Comparison of ENCODE assay signal across 10 cellular contexts in the genomic region with DNA sequence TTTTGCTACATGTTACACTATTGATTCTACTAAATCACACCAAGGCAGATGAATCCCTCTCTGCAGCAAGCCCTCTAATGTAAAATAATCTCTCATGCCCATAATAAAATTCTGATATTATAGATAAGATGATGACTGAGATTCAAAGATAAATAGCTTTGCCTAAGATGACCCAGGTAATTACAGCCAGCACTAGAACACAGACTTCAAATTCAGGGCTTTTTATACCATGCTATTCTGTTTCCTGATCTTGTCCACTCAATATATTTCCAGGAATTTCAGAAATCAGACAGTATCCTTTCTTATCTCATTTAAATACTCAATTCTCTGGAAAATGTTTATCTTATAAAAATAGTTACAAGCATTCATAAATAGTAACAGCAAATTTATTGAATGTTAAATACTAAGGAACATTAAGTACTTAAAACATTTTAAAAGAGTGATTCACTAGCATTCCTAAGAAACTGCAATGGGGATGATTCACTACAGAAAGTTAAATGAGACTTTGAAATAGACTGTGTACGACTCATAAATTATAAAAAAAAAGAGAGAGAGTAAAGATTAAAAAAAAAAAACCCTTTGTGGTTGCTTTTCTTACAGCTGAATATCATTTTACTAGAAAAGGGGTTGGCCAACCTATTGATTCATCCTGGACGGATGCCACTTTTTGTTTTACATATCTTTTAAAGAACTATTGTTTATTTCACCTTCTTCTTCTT. TPM values are rescaled to one million over a fixed set of nuclear protein-coding genes. Genes with fewer than 3 reads are reported as not detected.
A peak's percentile ranks its signal among the peaks of the same experiment; 100 is the strongest.
DNase-seq lines count a peak whose midpoint lies in the region; ATAC-seq and TF ChIP-seq lines count a peak whose summit lies in the region.
"Had no signal": no experiment of that assay in that cellular context is flagged by ENCODE, and none has a peak within 500 bp of the region (broad histone marks: within the 10 kb centered on the region; RNA-seq: fewer than 3 reads in every experiment).

No MANE protein-coding gene starts in this region.

- H3K27me3 Mint-ChIP-seq in activated CD8-positive, alpha-beta T cell treated with anti-CD3 and anti-CD28 coated beads for 36 hours = peaks cover 7% of the 10 kb centered on the region
- H3K27me3 Mint-ChIP-seq in activated CD8-positive, alpha-beta T cell treated with anti-CD3 and anti-CD28 coated beads, Interleukin-2, amount 10 ng/mL, durations not matched to agents 7 days and 5 days (ENCODE audit: low read depth) = no peaks in the 10 kb centered on the region
- no peaks in the 10 kb centered on the region for H3K27me3 Mint-ChIP-seq in stimulated activated naive CD8-positive, alpha-beta T cell treated with anti-CD3 and anti-CD28 coated beads, Interleukin-15, Interleukin-2, amounts not matched to agents 100 ng/mL and 50 ng/mL, for 24 hours

- H3K36me3 Mint-ChIP-seq in activated CD8-positive, alpha-beta T cell treated with anti-CD3 and anti-CD28 coated beads for 36 hours (ENCODE audit: low read depth) = no peaks in the 10 kb centered on the region
- H3K36me3 Mint-ChIP-seq in activated CD8-positive, alpha-beta T cell treated with anti-CD3 and anti-CD28 coated beads, Interleukin-2, amount 10 ng/mL, durations not matched to agents 7 days and 5 days (ENCODE audit: low read depth) = no peaks in the 10 kb centered on the region
- H3K36me3 Mint-ChIP-seq in stimulated activated naive CD8-positive, alpha-beta T cell treated with anti-CD3 and anti-CD28 coated beads, Interleukin-15, Interleukin-2, amounts not matched to agents 100 ng/mL and 50 ng/mL, for 24 hours (ENCODE audit: low read depth) = no peaks in the 10 kb centered on the region

- no peaks in the 10 kb centered on the region for H3K36me3 ChIP-seq in H7 (replicated peaks; ENCODE audit: control insufficient read depth, insufficient read depth, low read length)
- H3K36me3 ChIP-seq: BLaER1 had no signal

- no peak overlapping the region for H3K4me3 Mint-ChIP-seq in activated CD8-positive, alpha-beta T cell treated with anti-CD3 and anti-CD28 coated beads for 36 hours
- H3K4me3 Mint-ChIP-seq in activated CD8-positive, alpha-beta T cell treated with anti-CD3 and anti-CD28 coated beads, Interleukin-2, amount 10 ng/mL, durations not matched to agents 7 days and 5 days = no peak overlapping the region
- no peak overlapping the region for H3K4me3 Mint-ChIP-seq in stimulated activated naive CD8-positive, alpha-beta T cell treated with anti-CD3 and anti-CD28 coated beads, Interleukin-15, Interleukin-2, amounts not matched to agents 100 ng/mL and 50 ng/mL, for 24 hours

- POLR2A ChIA-PET in activated CD8-positive, alpha-beta T cell treated with anti-CD3 and anti-CD28 coated beads for 36 hours (lab: Charles Lee) = interaction anchor here (0.8 kb wide), 1 partner anchor 38 kb away, joined by 3 read pairs; no protein-coding TSS in a partner anchor
- POLR2A ChIA-PET in activated CD8-positive, alpha-beta T cell treated with anti-CD3 and anti-CD28 coated beads, Interleukin-2, amount 10 ng/mL, durations not matched to agents 7 days and 5 days (lab: Charles Lee) = no interaction called here

- no peaks in the 10 kb centered on the region for H3K27me3 ChIP-seq in H7 (ENCODE audit: control insufficient read depth, insufficient read depth, low read length)

- no peak for TF ChIP-seq CTCF in activated CD8-positive, alpha-beta T cell treated with anti-CD3 and anti-CD28 coated beads for 36 hours (IDR thresholded peaks at IDR 0.05)
- TF ChIP-seq CTCF in fibroblast of mammary gland (conservative IDR thresholded peaks at IDR 0.05; ENCODE audit: control insufficient read depth, insufficient read depth, low read depth, low read length) = no peak

- ATAC-seq in activated CD8-positive, alpha-beta T cell treated with anti-CD3 and anti-CD28 coated beads for 36 hours = peak; percentile 75
- no peak for ATAC-seq in activated CD8-positive, alpha-beta T cell treated with anti-CD3 and anti-CD28 coated beads, Interleukin-2, amount 10 ng/mL, durations not matched to agents 7 days and 5 days

- CTCF ChIA-PET in activated CD8-positive, alpha-beta T cell treated with anti-CD3 and anti-CD28 coated beads for 36 hours (lab: Charles Lee) = interaction anchor here (2.5 kb wide), 1 partner anchor 51 kb away, joined by 11 read pairs; no protein-coding TSS in a partner anchor
- CTCF ChIA-PET in activated CD8-positive, alpha-beta T cell treated with anti-CD3 and anti-CD28 coated beads, Interleukin-2, amount 10 ng/mL, durations not matched to agents 7 days and 5 days (lab: Charles Lee) = no interaction called here

- DNase-seq in activated CD8-positive, alpha-beta T cell treated with anti-CD3 and anti-CD28 coated beads for 36 hours = peak; percentile 32
- no peak for DNase-seq in activated CD8-positive, alpha-beta T cell treated with anti-CD3 and anti-CD28 coated beads, Interleukin-2, amount 10 ng/mL, durations not matched to agents 7 days and 5 days
- DNase-seq in SW480 (ENCODE audit: low spot score) (peak; percentile 18), fibroblast of mammary gland (ENCODE audit: low read depth) (peak; percentile 96), H7 (no peak), amygdala (lab: John Stamatoyannopoulos, UW) (no peak), NCI-H69 (lab: John Stamatoyannopoulos, UW) (no peak)
- DNase-seq: stimulated activated CD4-positive, alpha-beta T cell treated with anti-CD3 and anti-CD28 coated beads, Interleukin-4, amount 100 ng/mL, for 1 hour had no signal

- H3K9me3 Mint-ChIP-seq in activated CD8-positive, alpha-beta T cell treated with anti-CD3 and anti-CD28 coated beads for 36 hours = no peaks in the 10 kb centered on the region
- H3K9me3 Mint-ChIP-seq in activated CD8-positive, alpha-beta T cell treated with anti-CD3 and anti-CD28 coated beads, Interleukin-2, amount 10 ng/mL, durations not matched to agents 7 days and 5 days (ENCODE audit: insufficient read depth) = no peaks in the 10 kb centered on the region
- no peaks in the 10 kb centered on the region for H3K9me3 Mint-ChIP-seq in stimulated activated naive CD8-positive, alpha-beta T cell treated with anti-CD3 and anti-CD28 coated beads, Interleukin-15, Interleukin-2, amounts not matched to agents 100 ng/mL and 50 ng/mL, for 24 hours

- H3K27ac Mint-ChIP-seq in activated CD8-positive, alpha-beta T cell treated with anti-CD3 and anti-CD28 coated beads for 36 hours = peak overlapping the region; percentile 74
- no peak overlapping the region for H3K27ac Mint-ChIP-seq in activated CD8-positive, alpha-beta T cell treated with anti-CD3 and anti-CD28 coated beads, Interleukin-2, amount 10 ng/mL, durations not matched to agents 7 days and 5 days
- peak overlapping the region; percentile 90 for H3K27ac Mint-ChIP-seq in stimulated activated naive CD8-positive, alpha-beta T cell treated with anti-CD3 and anti-CD28 coated beads, Interleukin-15, Interleukin-2, amounts not matched to agents 100 ng/mL and 50 ng/mL, for 24 hours

- H3K4me1 Mint-ChIP-seq in activated CD8-positive, alpha-beta T cell treated with anti-CD3 and anti-CD28 coated beads for 36 hours (ENCODE audit: low read depth) = peaks cover 57% of the 10 kb centered on the region
- H3K4me1 Mint-ChIP-seq in activated CD8-positive, alpha-beta T cell treated with anti-CD3 and anti-CD28 coated beads, Interleukin-2, amount 10 ng/mL, durations not matched to agents 7 days and 5 days (ENCODE audit: low read depth) = peaks cover 28% of the 10 kb centered on the region
- peaks cover 78% of the 10 kb centered on the region for H3K4me1 Mint-ChIP-seq in stimulated activated naive CD8-positive, alpha-beta T cell treated with anti-CD3 and anti-CD28 coated beads, Interleukin-15, Interleukin-2, amounts not matched to agents 100 ng/mL and 50 ng/mL, for 24 hours (ENCODE audit: low read depth)

- intact Hi-C loops in activated CD8-positive, alpha-beta T cell treated with anti-CD3 and anti-CD28 coated beads for 36 hours (cut with micrococcal nuclease) = loop anchor here (5.0 kb wide), 1 partner anchor 46 kb away; no protein-coding TSS in a partner anchor

- no peak overlapping the region for H3K4me3 ChIP-seq in fibroblast of mammary gland (ENCODE audit: control insufficient read depth, low read depth, low read length)
- no peak overlapping the region for H3K4me3 ChIP-seq in H7 (ENCODE audit: insufficient read depth, low read depth, low read length)
- H3K4me3 ChIP-seq: BLaER1 had no signal

RNA-seq across cellular contexts. Expression of gene IL21, which starts 45.8 kb away (rescaled TPM):
- total RNA-seq in activated CD8-positive, alpha-beta T cell treated with anti-CD3 and anti-CD28 coated beads for 36 hours = under 1 TPM; 0.09 to 0.52 TPM
- not detected for total RNA-seq in activated CD8-positive, alpha-beta T cell treated with anti-CD3 and anti-CD28 coated beads, Interleukin-2, amount 10 ng/mL, durations not matched to agents 7 days and 5 days
- not detected in 2 replicates for total RNA-seq in H7 (2014; rRNA removed; shearing (Covaris generic))

Comparison
In these comparisons a context has a peak if more than half of its experiments do, and no peak if none do; other contexts are left out.
1. DNase-seq: peak in activated CD8-positive, alpha-beta T cell treated with anti-CD3 and anti-CD28 coated beads for 36 hours (single experiment), SW480 (single experiment) and fibroblast of mammary gland (single experiment); none in activated CD8-positive, alpha-beta T cell treated with anti-CD3 and anti-CD28 coated beads, Interleukin-2, amount 10 ng/mL, durations not matched to agents 7 days and 5 days (single experiment), H7 (single experiment), amygdala (0 of 56) and NCI-H69 (single experiment).